ENCODE assay signal across 12 cellular contexts in genomic region chr12:105205322-105206048, GRCh38. TPM values are rescaled to one million over a fixed set of nuclear protein-coding genes. Genes with fewer than 3 reads are reported as not detected.
DNase-seq lines count a peak whose midpoint lies in the region; ATAC-seq, FAIRE-seq and TF ChIP-seq lines count a peak whose summit lies in the region.
"Had no signal": no experiment of that assay in that cellular context is flagged by ENCODE, and none has a peak within 500 bp of the region (broad histone marks: within the 10 kb centered on the region; RNA-seq: fewer than 3 reads in every experiment).

No MANE protein-coding gene starts in this region.

- H3K27ac ChIP-seq in endothelial cell of umbilical vein (ENCODE audit: insufficient read depth, low read depth, low read length) = no peak overlapping the region
- no peak overlapping the region for H3K27ac ChIP-seq in CD4-positive, alpha-beta T cell (ENCODE audit: low read depth, low read length)

- H3K9ac ChIP-seq in endothelial cell of umbilical vein (replicated peaks; ENCODE audit: extremely low read depth, insufficient read depth, low read length) = no peak overlapping the region

- peaks cover 82% of the 10 kb centered on the region for H3K36me3 Mint-ChIP-seq in activated T-cell treated with anti-CD3 and anti-CD28 coated beads, Interleukin-2, amount 50 U/mL, for 24 hours (ENCODE audit: low read depth)
- H3K36me3 Mint-ChIP-seq in stimulated activated naive B cell treated with anti-CD40 and anti-IgM and Interleukin-4, amounts not matched to agents 10 μg/mL and 1 μg/mL and 100 μg/mL, for 72 hours = peaks cover 18 to 40% of the 10 kb centered on the region in 2 donors
- H3K36me3 Mint-ChIP-seq in CD4-positive, alpha-beta T cell (ENCODE audit: low read depth) = peaks cover 93% of the 10 kb centered on the region

- intact Hi-C loops in endothelial cell of umbilical vein (cut with micrococcal nuclease) = loop anchor here (2.0 kb wide), 1 partner anchor 177 kb away; no protein-coding TSS in a partner anchor
- intact Hi-C loops in CD4-positive, alpha-beta T cell (cut with DNase I, micrococcal nuclease) = no loop called here

- H3K4me3 Mint-ChIP-seq in activated T-cell treated with anti-CD3 and anti-CD28 coated beads, Interleukin-2, amount 50 U/mL, for 24 hours = no peak overlapping the region
- H3K4me3 Mint-ChIP-seq in stimulated activated naive B cell treated with anti-CD40 and anti-IgM and Interleukin-4, amounts not matched to agents 10 μg/mL and 1 μg/mL and 100 μg/mL, for 72 hours = no peak overlapping the region
- H3K4me3 Mint-ChIP-seq in CD4-positive, alpha-beta T cell = no peak overlapping the region

- no peak for ATAC-seq in stimulated activated naive B cell treated with anti-CD40 and anti-IgM and Interleukin-4, amounts not matched to agents 10 μg/mL and 1 μg/mL and 100 μg/mL, for 72 hours (replicated peaks)
- no peak for ATAC-seq in CD4-positive, alpha-beta T cell (ENCODE audit: poor library complexity)

- FAIRE-seq in endothelial cell of umbilical vein (lab: Jason Lieb, UNC) = peak; percentile 44

- dilution Hi-C loops in endothelial cell of umbilical vein (cut with MboI; ENCODE audit: extremely low pct_ligation_motif_present, low sequenced_read_pairs) = no loop called here

- no peak for DNase-seq in activated T-cell treated with anti-CD3 and anti-CD28 coated beads, Interleukin-2, amount 50 U/mL, for 24 hours
- DNase-seq in activated T-cell treated with anti-CD3 and anti-CD28 coated beads, Interleukin-2, amount 50 U/mL, for 1 hour = no peak
- DNase-seq in NCI-H774 (lab: John Stamatoyannopoulos, UW) (peak; percentile 19), endothelial cell of umbilical vein (ENCODE audit: low read depth, low spot score) (no peak), DMS114 treated with DMSO at 0.1 percent for 48 hours (lab: John Stamatoyannopoulos, UW; ENCODE audit: unreplicated experiment) (no peak), dedifferentiated amniotic fluid mesenchymal stem cell (ENCODE audit: extremely low spot score) (no peak)
- no peak for DNase-seq in stimulated activated naive B cell treated with anti-CD40 and anti-IgM and Interleukin-4, amounts not matched to agents 10 μg/mL and 1 μg/mL and 100 μg/mL, for 72 hours
- DNase-seq in CD4-positive, alpha-beta T cell = no peak
- DNase-seq: activated CD8-positive, alpha-beta memory T cell treated with anti-CD3 and anti-CD28 coated beads, Interleukin-2, amount 50 U/mL, for 48 hours; aorta; Calu3; effector CD8-positive, alpha-beta T cell had no signal

- no peaks in the 10 kb centered on the region for H3K9me3 ChIP-seq in endothelial cell of umbilical vein (replicated peaks; ENCODE audit: control insufficient read depth, insufficient read depth, low read length)
- H3K9me3 ChIP-seq in CD4-positive, alpha-beta T cell (ENCODE audit: control insufficient read depth, low read length) = no peaks in the 10 kb centered on the region

- POLR2A ChIA-PET in endothelial cell of umbilical vein (lab: Charles Lee) = interaction anchor here (0.6 kb wide), 1 partner anchor 16 kb away, joined by 3 read pairs; no protein-coding TSS in a partner anchor
- POLR2A ChIA-PET in CD4-positive, alpha-beta T cell (lab: Charles Lee) = no interaction called here

- H3K4me3 ChIP-seq in endothelial cell of umbilical vein (replicated peaks in 1 of 3; ENCODE audit: insufficient read depth in 1 of 3, low read depth in 1 of 3, low read length in 3 of 3) = no peak overlapping the region

- no peaks in the 10 kb centered on the region for H3K9me1 ChIP-seq in endothelial cell of umbilical vein (replicated peaks; ENCODE audit: control insufficient read depth, extremely low read depth, insufficient read depth, low read length)

- H4K20me1 ChIP-seq in endothelial cell of umbilical vein (replicated peaks; ENCODE audit: control insufficient read depth, extremely low read depth, insufficient read depth, low read length) = no peaks in the 10 kb centered on the region

- peak overlapping the region; percentile 88 for H3K27ac Mint-ChIP-seq in activated T-cell treated with anti-CD3 and anti-CD28 coated beads, Interleukin-2, amount 50 U/mL, for 24 hours
- peak overlapping the region; percentile 65 for H3K27ac Mint-ChIP-seq in stimulated activated naive B cell treated with anti-CD40 and anti-IgM and Interleukin-4, amounts not matched to agents 10 μg/mL and 1 μg/mL and 100 μg/mL, for 72 hours
- H3K27ac Mint-ChIP-seq in CD4-positive, alpha-beta T cell = no peak overlapping the region

- H3K27me3 Mint-ChIP-seq in activated T-cell treated with anti-CD3 and anti-CD28 coated beads, Interleukin-2, amount 50 U/mL, for 24 hours = no peaks in the 10 kb centered on the region
- H3K27me3 Mint-ChIP-seq in stimulated activated naive B cell treated with anti-CD40 and anti-IgM and Interleukin-4, amounts not matched to agents 10 μg/mL and 1 μg/mL and 100 μg/mL, for 72 hours = no peaks in the 10 kb centered on the region
- no peaks in the 10 kb centered on the region for H3K27me3 Mint-ChIP-seq in CD4-positive, alpha-beta T cell

- H3K4me1 ChIP-seq in endothelial cell of umbilical vein (ENCODE audit: control insufficient read depth, extremely low read depth, insufficient read depth, low read length) = no peaks in the 10 kb centered on the region

- H3K27me3 ChIP-seq in endothelial cell of umbilical vein (ENCODE audit: control insufficient read depth in 2 of 2, insufficient read depth in 2 of 2, low read length in 2 of 2) = no peaks in the 10 kb centered on the region
- no peaks in the 10 kb centered on the region for H3K27me3 ChIP-seq in CD4-positive, alpha-beta T cell (ENCODE audit: control insufficient read depth, insufficient read depth, low read length)

- no peak overlapping the region for H2AFZ ChIP-seq in endothelial cell of umbilical vein (ENCODE audit: low read depth, low read length)

- no peaks in the 10 kb centered on the region for H3K9me3 Mint-ChIP-seq in activated T-cell treated with anti-CD3 and anti-CD28 coated beads, Interleukin-2, amount 50 U/mL, for 24 hours
- no peaks in the 10 kb centered on the region for H3K9me3 Mint-ChIP-seq in stimulated activated naive B cell treated with anti-CD40 and anti-IgM and Interleukin-4, amounts not matched to agents 10 μg/mL and 1 μg/mL and 100 μg/mL, for 72 hours
- no peaks in the 10 kb centered on the region for H3K9me3 Mint-ChIP-seq in CD4-positive, alpha-beta T cell

- no peak for TF ChIP-seq POLR2A in endothelial cell of umbilical vein (IDR thresholded peaks at IDR 0.05; ENCODE audit: low read depth, low read length)

- no peaks in the 10 kb centered on the region for H3K79me2 ChIP-seq in endothelial cell of umbilical vein (ENCODE audit: control insufficient read depth, insufficient read depth, low read length)

- no peak overlapping the region for H3K4me2 ChIP-seq in endothelial cell of umbilical vein (ENCODE audit: insufficient read depth, low read length)

- H3K36me3 ChIP-seq in endothelial cell of umbilical vein (ENCODE audit: control insufficient read depth in 2 of 2, extremely low read depth in 1 of 2, insufficient read depth in 2 of 2, low read length in 2 of 2) = peaks cover 0 to 17% of the 10 kb centered on the region in 2 experiments

- BruUV-seq in endothelial cell of umbilical vein (replicated peaks; lab: Mats Ljungman, UMichigan) = no TSS peak

- TF ChIP-seq CTCF in endothelial cell of umbilical vein (IDR thresholded peaks at IDR 0.05; ENCODE audit: extremely low read depth in 1 of 2, insufficient read depth in 1 of 2, low read depth in 1 of 2, low read length in 2 of 2) = no peak
- TF ChIP-seq CTCF in CD4-positive, alpha-beta T cell (IDR thresholded peaks at IDR 0.05) = no peak

- CTCF ChIA-PET in endothelial cell of umbilical vein (lab: Charles Lee) = interaction anchor here (0.9 to 3.2 kb wide), 4 partner anchors 130 to 188 kb away, joined by 3 to 26 read pairs (median 4); no protein-coding TSS in a partner anchor
- CTCF ChIA-PET in CD4-positive, alpha-beta T cell (lab: Charles Lee) = no interaction called here

- H3K4me1 Mint-ChIP-seq in activated T-cell treated with anti-CD3 and anti-CD28 coated beads, Interleukin-2, amount 50 U/mL, for 24 hours (ENCODE audit: low read depth) = peaks cover 25% of the 10 kb centered on the region
- peaks cover 0 to 2% of the 10 kb centered on the region in 2 donors for H3K4me1 Mint-ChIP-seq in stimulated activated naive B cell treated with anti-CD40 and anti-IgM and Interleukin-4, amounts not matched to agents 10 μg/mL and 1 μg/mL and 100 μg/mL, for 72 hours
- H3K4me1 Mint-ChIP-seq in CD4-positive, alpha-beta T cell (ENCODE audit: low read depth) = no peaks in the 10 kb centered on the region

TF ChIP-seq in endothelial cell of umbilical vein, 7 proteins besides CTCF, POLR2A, EP300 and RAD21:
- TF ChIP-seq FOS (IDR thresholded peaks at IDR 0.05; ENCODE audit: borderline replicate concordance, insufficient read depth, low read length) = no peak
- TF ChIP-seq GATA2 (IDR thresholded peaks at IDR 0.05; ENCODE audit: insufficient read depth, insufficient read length, low read depth, low read length) = no peak
- no peak for TF ChIP-seq MYC (IDR thresholded peaks at IDR 0.05; ENCODE audit: low read depth, low read length)
- no peak for TF ChIP-seq MAX (IDR thresholded peaks at IDR 0.05; ENCODE audit: insufficient read depth, insufficient read length)
- TF ChIP-seq JUN (IDR thresholded peaks at IDR 0.05; ENCODE audit: borderline replicate concordance, insufficient read depth, insufficient read length, low read depth) = no peak
- TF ChIP-seq POLR2AphosphoS5 (IDR thresholded peaks at IDR 0.05; ENCODE audit: insufficient read depth, low read depth, low read length) = no peak

RNA-seq across cellular contexts. Expression of gene APPL2, which starts 30.5 kb away (rescaled TPM):
- 21.4 and 31.8 TPM in 2 replicates for total RNA-seq in endothelial cell of umbilical vein
- 8.1 and 9.2 TPM in 2 replicates for polyA plus RNA-seq in endothelial cell of umbilical vein
- polyA plus RNA-seq in endothelial cell of umbilical vein (2011; cell fraction: cytosol; rRNA removed) = 11.0 and 11.6 TPM in 2 replicates
- polyA plus RNA-seq in endothelial cell of umbilical vein (2011; cell fraction: nucleus; rRNA removed) = 52.5 and 58.8 TPM in 2 replicates
- polyA plus RNA-seq in endothelial cell of umbilical vein (2012) = 21.9 and 23.1 TPM in 2 replicates
- polyA minus RNA-seq in endothelial cell of umbilical vein = 30.0 and 38.2 TPM in 2 replicates
- 7.4 TPM for polyA minus RNA-seq in endothelial cell of umbilical vein (2011; cell fraction: cytosol; rRNA and poly(A)+ RNA removed)
- 59.7 and 67.9 TPM in 2 replicates for polyA minus RNA-seq in endothelial cell of umbilical vein (2011; cell fraction: nucleus; rRNA and poly(A)+ RNA removed)
- total RNA-seq in CD4-positive, alpha-beta T cell = 10 to 100 TPM; 58.8 to 59.9 TPM
